8 cellular contexts compared by ENCODE assay signal in genomic region chr2:60554649-60555065, GRCh38. TPM values are rescaled to one million over a fixed set of nuclear protein-coding genes. Genes with fewer than 3 reads are reported as not detected.
DNase-seq lines count a peak whose midpoint lies in the region; ATAC-seq and TF ChIP-seq lines count a peak whose summit lies in the region.

No MANE protein-coding gene starts in this region.

- POLR2A ChIA-PET in HEK293 (lab: Yijun Ruan, JAX): interaction anchor here (1.6 kb wide), 1 partner anchor 27 kb away, joined by 4 read pairs; no protein-coding TSS in a partner anchor

- H3K36me3 ChIP-seq in HEK293 (ENCODE audit: control insufficient read depth in 2 of 2, insufficient read depth in 1 of 2, low read length in 2 of 2): no peaks in the 10 kb centered on the region
- peaks cover 6% of the 10 kb centered on the region for H3K36me3 ChIP-seq in WERI-Rb-1

- no peak for TF ChIP-seq CTCF in Calu3 (IDR thresholded peaks at IDR 0.05; ENCODE audit: unreplicated experiment)
- TF ChIP-seq CTCF in HEK293 (tag by site-specific recombination; IDR thresholded peaks at IDR 0.05): no peak
- no peak for TF ChIP-seq CTCF in WERI-Rb-1 (IDR thresholded peaks at IDR 0.05; ENCODE audit: low read depth, low read length)

- H3K27ac Mint-ChIP-seq in Calu3 (ENCODE audit: unreplicated experiment): no peak overlapping the region

- H3K9me3 ChIP-seq in HEK293 (ENCODE audit: control insufficient read depth, insufficient read depth, low read depth, low read length) (no peaks in the 10 kb centered on the region), WERI-Rb-1 (ENCODE audit: severe bottlenecking) (no peaks in the 10 kb centered on the region)

- peak overlapping the region; percentile 83 for H3K4me3 Mint-ChIP-seq in Calu3 (ENCODE audit: low read depth, unreplicated experiment)

- H3K27ac ChIP-seq in HEK293 (ENCODE audit: extremely low read depth, low read depth, low read length): peak overlapping the region; percentile 98
- H3K27ac ChIP-seq in WERI-Rb-1: peak overlapping the region; percentile 63

- peaks cover 3% of the 10 kb centered on the region for H3K27me3 ChIP-seq in WERI-Rb-1 (ENCODE audit: insufficient read depth, low read depth, severe bottlenecking)

- H3K4me1 Mint-ChIP-seq in Calu3 (ENCODE audit: low read depth, unreplicated experiment): peaks cover 33% of the 10 kb centered on the region

- H3K36me3 Mint-ChIP-seq in Calu3 (ENCODE audit: insufficient read depth, unreplicated experiment): peaks cover 46% of the 10 kb centered on the region

- no TSS peak for BruUV-seq in Calu3 (replicated peaks; lab: Mats Ljungman, UMichigan)

- peaks cover 80% of the 10 kb centered on the region for H3K27me3 Mint-ChIP-seq in Calu3 (ENCODE audit: unreplicated experiment)

- CTCF ChIA-PET in Calu3 (lab: Charles Lee): no interaction called here
- CTCF ChIA-PET in HEK293 (lab: Yijun Ruan, JAX): no interaction called here

- no peaks in the 10 kb centered on the region for H3K9me3 Mint-ChIP-seq in Calu3 (ENCODE audit: low read depth, unreplicated experiment)

- peak overlapping the region; percentile 77 for H3K4me3 ChIP-seq in HEK293 (ENCODE audit: low read depth, low read length)
- peak overlapping the region; percentile 71 for H3K4me3 ChIP-seq in WERI-Rb-1 (ENCODE audit: low read depth, low read length)

- no peak for TF ChIP-seq POLR2A in GM18505 (IDR thresholded peaks at IDR 0.05; ENCODE audit: borderline replicate concordance, extremely low read depth, insufficient read depth, insufficient read length)

- peaks cover 7% of the 10 kb centered on the region; the same call in 1 of the 2 replicates for H3K4me1 ChIP-seq in HEK293 (ENCODE audit: control insufficient read depth, insufficient read depth, low read length)

- ATAC-seq in left ventricle myocardium superior (peak; percentile 18), sciatic nerve (peak; percentile 20), HG03039 (IDR thresholded peaks at IDR 0.05; ENCODE audit: unreplicated experiment) (no peak), GM18505 (IDR thresholded peaks at IDR 0.05; ENCODE audit: unreplicated experiment) (no peak)

- intact Hi-C loops in Calu3 (cut with micrococcal nuclease; ENCODE audit: unreplicated experiment): loop anchor here (5.0 to 10.0 kb wide), 3 partner anchors 57 to 1527 kb away; no protein-coding TSS in a partner anchor
- intact Hi-C loops in left ventricle myocardium superior (cut with micrococcal nuclease): no loop called here
- intact Hi-C loops in sciatic nerve (cut with DNase I): no loop called here

- DNase-seq in Calu3 (no peak), WERI-Rb-1 (peak; percentile 63), left ventricle myocardium superior (no peak), sciatic nerve (ENCODE audit: low spot score) (no peak)
- DNase-seq in activated CD8-positive, alpha-beta memory T cell treated with anti-CD3 and anti-CD28 coated beads, Interleukin-2, amount 50 U/mL, for 48 hours: no peak

TF ChIP-seq in HEK293, 187 proteins besides CTCF, POLR2A, EP300 and RAD21 (continues in another document):
- peak; percentile 20; the same call in 1 of the 2 replicates for TF ChIP-seq ZBTB20 (tag by site-specific recombination; IDR thresholded peaks at IDR 0.05)
- TF ChIP-seq HOXD13 (CRISPR knock-in tag; IDR thresholded peaks at IDR 0.05; ENCODE audit: borderline replicate concordance): no peak
- no peak for TF ChIP-seq ZNF114 (tag by site-specific recombination; IDR thresholded peaks at IDR 0.05)
- 0 out of 2 replicates have a peak, but pooled peaks have one; percentile 4 for TF ChIP-seq ZNF423 (tag by site-specific recombination; IDR thresholded peaks at IDR 0.05)
- TF ChIP-seq SCRT2 (tag by site-specific recombination; IDR thresholded peaks at IDR 0.05): no peak
- TF ChIP-seq ZNF830 (tag by site-specific recombination; IDR thresholded peaks at IDR 0.05; ENCODE audit: low read depth): no peak
- TF ChIP-seq ZSCAN4 (tag by site-specific recombination; IDR thresholded peaks at IDR 0.05): no peak
- no peak; the same call in 1 of the 2 replicates for TF ChIP-seq ZEB2 (tag by site-specific recombination; IDR thresholded peaks at IDR 0.05)
- TF ChIP-seq ZNF350 (tag by site-specific recombination; IDR thresholded peaks at IDR 0.05): no peak
- no peak for TF ChIP-seq ZBTB26 (tag by site-specific recombination; optimal IDR thresholded peaks at IDR 0.05)
- peak; percentile 30; the same call in 1 of the 2 replicates for TF ChIP-seq PBX3 (CRISPR knock-in tag; IDR thresholded peaks at IDR 0.05)
- 0 out of 2 replicates have a peak, but pooled peaks have one; percentile 0 for TF ChIP-seq ZNF2 (tag by site-specific recombination; IDR thresholded peaks at IDR 0.05)
- TF ChIP-seq KLF8 (tag by site-specific recombination; IDR thresholded peaks at IDR 0.05): peak; percentile 17; the same call in 1 of the 2 replicates
- no peak for TF ChIP-seq ZNF202 (tag by site-specific recombination; IDR thresholded peaks at IDR 0.05; ENCODE audit: borderline replicate concordance)
- TF ChIP-seq ZNF707 (tag by site-specific recombination; IDR thresholded peaks at IDR 0.05): no peak
- no peak for TF ChIP-seq ZNF791 (tag by site-specific recombination; IDR thresholded peaks at IDR 0.05)
- TF ChIP-seq ZNF530 (tag by site-specific recombination; IDR thresholded peaks at IDR 0.05; ENCODE audit: low read depth): no peak
- peak; percentile 93 for TF ChIP-seq ZBTB48 (tag by site-specific recombination; IDR thresholded peaks at IDR 0.05)
- TF ChIP-seq ZNF391 (tag by site-specific recombination; IDR thresholded peaks at IDR 0.05; ENCODE audit: borderline replicate concordance, low read depth): peak; percentile 14; the same call in 1 of the 2 replicates
- TF ChIP-seq ZNF335 (tag by site-specific recombination; conservative IDR thresholded peaks at IDR 0.05): peak; percentile 15; the same call in 1 of the 2 replicates
- no peak for TF ChIP-seq ZNF10 (tag by site-specific recombination; IDR thresholded peaks at IDR 0.05)
- TF ChIP-seq KLF9 (tag by site-specific recombination; IDR thresholded peaks at IDR 0.05; ENCODE audit: low read depth): peak; percentile 92
- TF ChIP-seq IKZF3 (tag by site-specific recombination; IDR thresholded peaks at IDR 0.05): peak; percentile 90
- TF ChIP-seq ZNF600 (tag by site-specific recombination; IDR thresholded peaks at IDR 0.05): peak; percentile 40; the same call in 1 of the 2 replicates
- no peak for TF ChIP-seq ZNF16 (tag by site-specific recombination; IDR thresholded peaks at IDR 0.05; ENCODE audit: low read depth)
- TF ChIP-seq ZIC2 (tag by site-specific recombination; IDR thresholded peaks at IDR 0.05): peak; percentile 40; the same call in 1 of the 2 replicates
- no peak; the same call in 1 of the 2 replicates for TF ChIP-seq ZNF843 (tag by site-specific recombination; IDR thresholded peaks at IDR 0.05)
- TF ChIP-seq ZNF510 (tag by site-specific recombination; IDR thresholded peaks at IDR 0.05; ENCODE audit: insufficient replicate concordance): no peak
- TF ChIP-seq KLF10 (tag by site-specific recombination; IDR thresholded peaks at IDR 0.05): peak; percentile 93
- TF ChIP-seq PATZ1 (tag by site-specific recombination; IDR thresholded peaks at IDR 0.05): peak; percentile 36
- TF ChIP-seq GLIS2 (tag by site-specific recombination; IDR thresholded peaks at IDR 0.05): peak; percentile 87

RNA-seq across cellular contexts. Expression of gene BCL11A, which starts 1.2 kb away (rescaled TPM):
- total RNA-seq in Calu3 (2022) (8.1 and 8.5 TPM in 2 replicates), left ventricle myocardium superior (31.2 TPM), sciatic nerve (1.6 TPM)

Comparison
In these comparisons a context has a peak if more than half of its experiments do, and no peak if none do; other contexts are left out.
1. ATAC-seq: peak in left ventricle myocardium superior (single experiment) and sciatic nerve (single experiment); none in HG03039 (single experiment) and GM18505 (single experiment).